In the genomic region with DNA sequence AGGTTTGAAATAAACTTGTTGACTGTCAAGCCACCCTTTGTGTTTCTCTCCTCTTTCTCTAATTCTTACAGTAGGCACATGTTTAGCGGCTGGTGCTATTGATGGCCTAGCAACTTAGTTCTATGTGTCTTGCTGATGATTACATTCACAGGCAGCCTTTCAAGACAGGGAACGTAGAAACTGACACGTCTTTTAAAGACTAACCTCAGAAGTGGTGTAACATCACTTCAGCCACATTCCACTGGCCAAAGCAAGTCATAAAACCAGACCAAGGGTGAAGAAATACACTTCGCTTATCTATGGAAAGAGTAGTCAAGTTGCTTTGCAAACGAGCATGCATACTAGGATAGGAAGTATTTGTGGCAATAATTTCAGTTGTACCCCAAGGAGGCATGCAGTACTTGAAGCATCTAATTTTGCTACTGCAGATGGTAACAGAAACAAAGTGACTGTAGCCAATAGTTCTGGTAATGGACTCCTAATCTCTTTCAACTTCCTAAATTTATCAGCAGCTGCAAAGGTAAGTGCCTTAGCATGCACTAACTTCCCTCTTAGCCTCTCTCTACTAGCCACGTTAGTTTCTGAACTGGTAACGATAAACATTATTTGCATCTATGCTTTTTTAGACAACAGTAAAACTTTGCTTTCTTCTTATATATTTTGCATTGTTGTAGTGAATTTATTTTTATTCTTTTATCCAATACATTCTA, we compare ENCODE assay signal across 17 cellular contexts. TPM values are rescaled to one million over a fixed set of nuclear protein-coding genes. Genes with fewer than 3 reads are reported as not detected.
DNase-seq lines count a peak whose midpoint lies in the region; ATAC-seq lines count a peak whose summit lies in the region.
"Had no signal": no experiment of that assay in that cellular context is flagged by ENCODE, and none has a peak within 500 bp of the region (broad histone marks: within the 10 kb centered on the region; RNA-seq: fewer than 3 reads in every experiment).

No MANE protein-coding gene starts in this region.

- H3K9me3 ChIP-seq in mesenchymal stem cell (ENCODE audit: control insufficient read depth, low read length) = no peaks in the 10 kb centered on the region
- H3K9me3 ChIP-seq: BLaER1 had no signal

- H3K4ac ChIP-seq in mesenchymal stem cell (ENCODE audit: low read depth in 1 of 2, low read length in 2 of 2) = no peak overlapping the region

- peaks cover 4% of the 10 kb centered on the region for H3K79me1 ChIP-seq in mesenchymal stem cell (replicated peaks; ENCODE audit: low read length, poor library complexity, severe bottlenecking)

- no peak overlapping the region for H3K9ac ChIP-seq in mesenchymal stem cell (ENCODE audit: low read length)
- H3K9ac ChIP-seq: BLaER1 had no signal

- DNase-seq in OCI-M1 (lab: John Stamatoyannopoulos, UW) = peak; percentile 33
- peak; percentile 73 for DNase-seq in mesenchymal stem cell
- DNase-seq in sciatic nerve (ENCODE audit: low spot score) = no peak
- no peak for DNase-seq in stimulated activated naive CD4-positive, alpha-beta T cell treated with Interleukin-2 at 50 U/mL for 16 hours (lab: John Stamatoyannopoulos, UW)
- DNase-seq in hippocampal formation (lab: John Stamatoyannopoulos, UW) = no peak
- DNase-seq: activated CD4-positive, alpha-beta T cell treated with anti-CD3 and anti-CD28 coated beads for 48 hours; activated T-cell treated with anti-CD3 and anti-CD28 coated beads, Interleukin-2, amount 50 U/mL, for 1 hour; DMS79; islet precursor cell; NCI-H1694 treated with DMSO at 0.1 percent for 48 hours; NCI-H510A; stimulated activated CD4-positive, alpha-beta T cell treated with anti-CD3 and anti-CD28 coated beads, Interleukin-1b, Interleukin-23, amount 100 ng/mL, for 48 hours; T-helper 9 cell had no signal

- no peak overlapping the region for H2BK5ac ChIP-seq in mesenchymal stem cell (ENCODE audit: low read depth, low read length, poor library complexity, severe bottlenecking)

- no peak overlapping the region for H2AFZ ChIP-seq in mesenchymal stem cell (ENCODE audit: low read depth, low read length)

- H2BK120ac ChIP-seq in mesenchymal stem cell (ENCODE audit: low read depth, low read length) = no peak overlapping the region

- H4K8ac ChIP-seq in mesenchymal stem cell (ENCODE audit: low read length) = no peak overlapping the region

- no peaks in the 10 kb centered on the region for H3K27me3 ChIP-seq in mesenchymal stem cell (ENCODE audit: control insufficient read depth in 1 of 2, insufficient read depth in 1 of 2, low read length in 2 of 2)
- H3K27me3 ChIP-seq: BLaER1 had no signal

- WGBS in mesenchymal stem cell = 73% methylated on average over 6 of the region's 7 CpGs

- H3K36me3 ChIP-seq in mesenchymal stem cell (ENCODE audit: control insufficient read depth in 1 of 2, insufficient read depth in 2 of 2, low read depth in 1 of 2, low read length in 2 of 2) = peaks cover 0 to 16% of the 10 kb centered on the region in 2 experiments
- H3K36me3 ChIP-seq: BLaER1 had no signal

- no peak overlapping the region for H4K91ac ChIP-seq in mesenchymal stem cell (ENCODE audit: low read length)

- no peak overlapping the region for H3K23ac ChIP-seq in mesenchymal stem cell (ENCODE audit: low read length in 2 of 2)

- H3K4me2 ChIP-seq in mesenchymal stem cell (ENCODE audit: low read length, poor library complexity, severe bottlenecking) = no peak overlapping the region
- H3K4me2 ChIP-seq: BLaER1 had no signal

- no peak overlapping the region for H3K27ac ChIP-seq in mesenchymal stem cell (ENCODE audit: low read length, poor library complexity, severe bottlenecking)
- H3K27ac ChIP-seq: BLaER1 had no signal

- H3K18ac ChIP-seq in mesenchymal stem cell (ENCODE audit: low read depth in 1 of 2, low read length in 2 of 2) = no peak overlapping the region

- no peak overlapping the region for H2AK5ac ChIP-seq in mesenchymal stem cell (ENCODE audit: low read length, severe bottlenecking)

- peak; percentile 44 for ATAC-seq in GM18861 (IDR thresholded peaks at IDR 0.05; ENCODE audit: unreplicated experiment)
- peak; percentile 55 for ATAC-seq in HG03442 (IDR thresholded peaks at IDR 0.05; ENCODE audit: unreplicated experiment)
- ATAC-seq in sciatic nerve = no peak
- ATAC-seq in HG02571 (IDR thresholded peaks at IDR 0.05; ENCODE audit: unreplicated experiment) = no peak

- H2BK15ac ChIP-seq in mesenchymal stem cell (ENCODE audit: low read depth, poor library complexity, severe bottlenecking) = no peak overlapping the region

- no peak overlapping the region for H3K14ac ChIP-seq in mesenchymal stem cell (ENCODE audit: low read length in 2 of 2)

- intact Hi-C loops in sciatic nerve (cut with DNase I) = no loop called here

- H3K4me3 ChIP-seq in mesenchymal stem cell (ENCODE audit: insufficient read depth in 1 of 2, low read depth in 1 of 2, low read length in 2 of 2) = no peak overlapping the region
- H3K4me3 ChIP-seq: BLaER1 had no signal

- peaks cover under 1% of the 10 kb centered on the region for H3K4me1 ChIP-seq in mesenchymal stem cell (ENCODE audit: control insufficient read depth, insufficient read depth, low read depth, low read length)

- no peak overlapping the region for H2BK12ac ChIP-seq in mesenchymal stem cell (ENCODE audit: low read length in 2 of 2)

RNA-seq across cellular contexts. Expression of a gene that starts 6.4 kb away (rescaled TPM):
- 74.4 TPM for polyA plus RNA-seq in mesenchymal stem cell (2013, experiment 1 of 2)
- polyA plus RNA-seq in mesenchymal stem cell (2013, experiment 2 of 2) = 72.6 TPM
- total RNA-seq in sciatic nerve = 4.6 TPM

RNA-seq across cellular contexts. Expression of a gene that starts 13.7 kb away (rescaled TPM):
- polyA plus RNA-seq in mesenchymal stem cell (2013, experiment 1 of 2) = 20.4 TPM
- polyA plus RNA-seq in mesenchymal stem cell (2013, experiment 2 of 2) = 18.6 TPM
- total RNA-seq in sciatic nerve = 64.7 TPM

Comparison
In these comparisons a context has a peak if more than half of its experiments do, and no peak if none do; other contexts are left out.
1. ATAC-seq: peak in GM18861 (single experiment) and HG03442 (single experiment); none in sciatic nerve (single experiment) and HG02571 (single experiment).
2. DNase-seq: peak in OCI-M1 (single experiment) and mesenchymal stem cell (single experiment); none in sciatic nerve (single experiment), stimulated activated naive CD4-positive, alpha-beta T cell treated with Interleukin-2 at 50 U/mL for 16 hours (single experiment) and hippocampal formation (0 of 2).